Comparison of ENCODE assay signal across 2 cellular contexts in genomic region chr6:127567476-127567875, GRCh38.
TF ChIP-seq lines count a peak whose summit lies in the region.

No MANE protein-coding gene starts in this region.

TF ChIP-seq in HepG2, 621 proteins besides CTCF, POLR2A, EP300 and RAD21:
- TF ChIP-seq ZNF367 (CRISPR knock-in tag; IDR thresholded peaks at IDR 0.05; ENCODE audit: borderline replicate concordance) (no peak), LBX2 (CRISPR knock-in tag; IDR thresholded peaks at IDR 0.05; ENCODE audit: borderline replicate concordance) (no peak), CENPX (CRISPR knock-in tag; IDR thresholded peaks at IDR 0.05) (no peak), SRF (IDR thresholded peaks at IDR 0.05; ENCODE audit: low read depth, low read length) (peak; percentile 90)

TF ChIP-seq in GM12878, 131 proteins besides CTCF, POLR2A, EP300 and RAD21:
- TF ChIP-seq SRF (IDR thresholded peaks at IDR 0.05; ENCODE audit: low read depth in 2 of 2, low read length in 2 of 2) = peak; percentile 39 to 82; a peak in 2 of 4 replicates
- no peak for TF ChIP-seq ZZZ3 (IDR thresholded peaks at IDR 0.05; ENCODE audit: control insufficient read depth, insufficient read length, low read depth)
